ENCODE assay signal across 1 cellular context in the genomic region with DNA sequence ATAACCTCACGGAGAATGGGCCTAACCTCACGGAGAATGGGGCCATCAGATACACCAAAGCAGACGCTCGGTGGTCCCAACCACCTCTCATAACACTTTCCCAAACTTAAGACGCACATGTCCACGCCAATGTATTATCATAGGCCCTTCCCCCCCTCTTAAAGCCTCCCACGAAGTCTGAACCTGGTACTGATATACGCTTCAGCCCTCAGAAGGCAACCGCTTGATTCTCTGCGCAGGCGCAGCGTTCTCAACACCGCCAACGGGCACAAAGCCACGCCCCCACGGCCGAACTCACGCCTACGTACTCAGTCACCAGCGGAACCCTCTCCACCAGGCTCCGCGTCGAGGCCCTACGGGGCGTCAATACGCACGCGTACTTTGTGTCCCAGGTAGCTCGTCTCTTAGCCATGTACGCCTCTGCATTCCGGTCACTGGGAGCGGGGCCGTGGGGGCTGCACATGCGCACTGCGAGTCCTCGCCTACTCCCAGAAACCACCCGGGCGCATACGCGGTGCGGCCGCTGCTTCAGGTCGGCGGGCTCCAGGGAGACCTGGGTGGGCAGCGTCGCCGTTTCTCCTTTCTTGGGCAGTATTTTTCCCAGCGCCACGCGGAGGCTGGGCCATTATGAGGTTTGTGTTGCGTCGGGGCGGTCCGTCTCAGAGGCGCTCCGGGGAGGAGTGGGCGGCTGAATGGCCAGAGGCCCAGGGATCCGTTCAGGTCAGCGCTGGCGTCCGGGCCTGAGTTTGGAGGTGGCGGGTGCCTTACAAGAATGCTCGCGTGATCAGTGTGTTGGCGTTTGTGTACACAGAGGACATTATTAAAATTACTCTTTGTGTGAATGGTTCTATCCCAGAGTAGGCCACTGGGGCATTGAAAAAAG.
A peak's percentile ranks its signal among the peaks of the same experiment; 100 is the strongest.
TF ChIP-seq lines count a peak whose summit lies in the region.

No MANE protein-coding gene starts in this region.

TF ChIP-seq in HEK293, 187 proteins besides CTCF, POLR2A, EP300 and RAD21 (continued from another document and continues in another):
- TF ChIP-seq, protein P1, sequence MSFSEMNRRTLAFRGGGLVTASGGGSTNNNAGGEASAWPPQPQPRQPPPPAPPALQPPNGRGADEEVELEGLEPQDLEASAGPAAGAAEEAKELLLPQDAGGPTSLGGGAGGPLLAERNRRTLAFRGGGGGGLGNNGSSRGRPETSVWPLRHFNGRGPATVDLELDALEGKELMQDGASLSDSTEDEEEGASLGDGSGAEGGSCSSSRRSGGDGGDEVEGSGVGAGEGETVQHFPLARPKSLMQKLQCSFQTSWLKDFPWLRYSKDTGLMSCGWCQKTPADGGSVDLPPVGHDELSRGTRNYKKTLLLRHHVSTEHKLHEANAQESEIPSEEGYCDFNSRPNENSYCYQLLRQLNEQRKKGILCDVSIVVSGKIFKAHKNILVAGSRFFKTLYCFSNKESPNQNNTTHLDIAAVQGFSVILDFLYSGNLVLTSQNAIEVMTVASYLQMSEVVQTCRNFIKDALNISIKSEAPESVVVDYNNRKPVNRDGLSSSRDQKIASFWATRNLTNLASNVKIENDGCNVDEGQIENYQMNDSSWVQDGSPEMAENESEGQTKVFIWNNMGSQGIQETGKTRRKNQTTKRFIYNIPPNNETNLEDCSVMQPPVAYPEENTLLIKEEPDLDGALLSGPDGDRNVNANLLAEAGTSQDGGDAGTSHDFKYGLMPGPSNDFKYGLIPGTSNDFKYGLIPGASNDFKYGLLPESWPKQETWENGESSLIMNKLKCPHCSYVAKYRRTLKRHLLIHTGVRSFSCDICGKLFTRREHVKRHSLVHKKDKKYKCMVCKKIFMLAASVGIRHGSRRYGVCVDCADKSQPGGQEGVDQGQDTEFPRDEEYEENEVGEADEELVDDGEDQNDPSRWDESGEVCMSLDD (tag by site-specific recombination; IDR thresholded peaks at IDR 0.05), result peak; percentile 15; the same call in 1 of the 2 replicates
- TF ChIP-seq ZNF664 (tag by site-specific recombination; IDR thresholded peaks at IDR 0.05), result no peak
- TF ChIP-seq, protein P2, sequence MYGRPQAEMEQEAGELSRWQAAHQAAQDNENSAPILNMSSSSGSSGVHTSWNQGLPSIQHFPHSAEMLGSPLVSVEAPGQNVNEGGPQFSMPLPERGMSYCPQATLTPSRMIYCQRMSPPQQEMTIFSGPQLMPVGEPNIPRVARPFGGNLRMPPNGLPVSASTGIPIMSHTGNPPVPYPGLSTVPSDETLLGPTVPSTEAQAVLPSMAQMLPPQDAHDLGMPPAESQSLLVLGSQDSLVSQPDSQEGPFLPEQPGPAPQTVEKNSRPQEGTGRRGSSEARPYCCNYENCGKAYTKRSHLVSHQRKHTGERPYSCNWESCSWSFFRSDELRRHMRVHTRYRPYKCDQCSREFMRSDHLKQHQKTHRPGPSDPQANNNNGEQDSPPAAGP (tag by site-specific recombination; IDR thresholded peaks at IDR 0.05), result no peak
- no peak for TF ChIP-seq ZNF248 (tag by site-specific recombination; IDR thresholded peaks at IDR 0.05)
- TF ChIP-seq, protein P3, sequence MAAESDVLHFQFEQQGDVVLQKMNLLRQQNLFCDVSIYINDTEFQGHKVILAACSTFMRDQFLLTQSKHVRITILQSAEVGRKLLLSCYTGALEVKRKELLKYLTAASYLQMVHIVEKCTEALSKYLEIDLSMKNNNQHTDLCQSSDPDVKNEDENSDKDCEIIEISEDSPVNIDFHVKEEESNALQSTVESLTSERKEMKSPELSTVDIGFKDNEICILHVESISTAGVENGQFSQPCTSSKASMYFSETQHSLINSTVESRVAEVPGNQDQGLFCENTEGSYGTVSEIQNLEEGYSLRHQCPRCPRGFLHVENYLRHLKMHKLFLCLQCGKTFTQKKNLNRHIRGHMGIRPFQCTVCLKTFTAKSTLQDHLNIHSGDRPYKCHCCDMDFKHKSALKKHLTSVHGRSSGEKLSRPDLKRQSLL (tag by site-specific recombination; IDR thresholded peaks at IDR 0.05), result 0 out of 2 replicates have a peak, but pooled peaks have one; percentile 7
- TF ChIP-seq ZSCAN16 (tag by site-specific recombination; IDR thresholded peaks at IDR 0.05), result no peak
- no peak for TF ChIP-seq ZNF426 (tag by site-specific recombination; IDR thresholded peaks at IDR 0.05)
- no peak for TF ChIP-seq ZNF521 (tag by site-specific recombination; IDR thresholded peaks at IDR 0.05)
- TF ChIP-seq, protein P4, sequence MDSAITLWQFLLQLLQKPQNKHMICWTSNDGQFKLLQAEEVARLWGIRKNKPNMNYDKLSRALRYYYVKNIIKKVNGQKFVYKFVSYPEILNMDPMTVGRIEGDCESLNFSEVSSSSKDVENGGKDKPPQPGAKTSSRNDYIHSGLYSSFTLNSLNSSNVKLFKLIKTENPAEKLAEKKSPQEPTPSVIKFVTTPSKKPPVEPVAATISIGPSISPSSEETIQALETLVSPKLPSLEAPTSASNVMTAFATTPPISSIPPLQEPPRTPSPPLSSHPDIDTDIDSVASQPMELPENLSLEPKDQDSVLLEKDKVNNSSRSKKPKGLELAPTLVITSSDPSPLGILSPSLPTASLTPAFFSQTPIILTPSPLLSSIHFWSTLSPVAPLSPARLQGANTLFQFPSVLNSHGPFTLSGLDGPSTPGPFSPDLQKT (IDR thresholded peaks at IDR 0.05; ENCODE audit: borderline replicate concordance, low read depth, low read length), result no peak
- no peak for TF ChIP-seq ZBTB1 (tag by site-specific recombination; IDR thresholded peaks at IDR 0.05)
- TF ChIP-seq, protein P5, sequence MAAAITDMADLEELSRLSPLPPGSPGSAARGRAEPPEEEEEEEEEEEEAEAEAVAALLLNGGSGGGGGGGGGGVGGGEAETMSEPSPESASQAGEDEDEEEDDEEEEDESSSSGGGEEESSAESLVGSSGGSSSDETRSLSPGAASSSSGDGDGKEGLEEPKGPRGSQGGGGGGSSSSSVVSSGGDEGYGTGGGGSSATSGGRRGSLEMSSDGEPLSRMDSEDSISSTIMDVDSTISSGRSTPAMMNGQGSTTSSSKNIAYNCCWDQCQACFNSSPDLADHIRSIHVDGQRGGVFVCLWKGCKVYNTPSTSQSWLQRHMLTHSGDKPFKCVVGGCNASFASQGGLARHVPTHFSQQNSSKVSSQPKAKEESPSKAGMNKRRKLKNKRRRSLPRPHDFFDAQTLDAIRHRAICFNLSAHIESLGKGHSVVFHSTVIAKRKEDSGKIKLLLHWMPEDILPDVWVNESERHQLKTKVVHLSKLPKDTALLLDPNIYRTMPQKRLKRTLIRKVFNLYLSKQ (tag by site-specific recombination; IDR thresholded peaks at IDR 0.05; ENCODE audit: borderline replicate concordance), result no peak
- TF ChIP-seq ZNF223 (tag by site-specific recombination; IDR thresholded peaks at IDR 0.05), result no peak
- TF ChIP-seq, protein P6, sequence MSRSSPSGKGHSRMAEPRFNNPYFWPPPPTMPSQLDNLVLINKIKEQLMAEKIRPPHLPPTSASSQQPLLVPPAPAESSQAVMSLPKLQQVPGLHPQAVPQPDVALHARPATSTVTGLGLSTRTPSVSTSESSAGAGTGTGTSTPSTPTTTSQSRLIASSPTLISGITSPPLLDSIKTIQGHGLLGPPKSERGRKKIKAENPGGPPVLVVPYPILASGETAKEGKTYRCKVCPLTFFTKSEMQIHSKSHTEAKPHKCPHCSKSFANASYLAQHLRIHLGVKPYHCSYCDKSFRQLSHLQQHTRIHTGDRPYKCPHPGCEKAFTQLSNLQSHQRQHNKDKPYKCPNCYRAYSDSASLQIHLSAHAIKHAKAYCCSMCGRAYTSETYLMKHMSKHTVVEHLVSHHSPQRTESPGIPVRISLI (tag by site-specific recombination; IDR thresholded peaks at IDR 0.05), result no peak
- TF ChIP-seq ZNF239 (tag by site-specific recombination; IDR thresholded peaks at IDR 0.05), result no peak
- peak; percentile 92 for TF ChIP-seq ZFHX2 (tag by site-specific recombination; conservative IDR thresholded peaks at IDR 0.05)
- no peak for TF ChIP-seq ZIC2 (tag by site-specific recombination; IDR thresholded peaks at IDR 0.05)
- TF ChIP-seq, protein P7, sequence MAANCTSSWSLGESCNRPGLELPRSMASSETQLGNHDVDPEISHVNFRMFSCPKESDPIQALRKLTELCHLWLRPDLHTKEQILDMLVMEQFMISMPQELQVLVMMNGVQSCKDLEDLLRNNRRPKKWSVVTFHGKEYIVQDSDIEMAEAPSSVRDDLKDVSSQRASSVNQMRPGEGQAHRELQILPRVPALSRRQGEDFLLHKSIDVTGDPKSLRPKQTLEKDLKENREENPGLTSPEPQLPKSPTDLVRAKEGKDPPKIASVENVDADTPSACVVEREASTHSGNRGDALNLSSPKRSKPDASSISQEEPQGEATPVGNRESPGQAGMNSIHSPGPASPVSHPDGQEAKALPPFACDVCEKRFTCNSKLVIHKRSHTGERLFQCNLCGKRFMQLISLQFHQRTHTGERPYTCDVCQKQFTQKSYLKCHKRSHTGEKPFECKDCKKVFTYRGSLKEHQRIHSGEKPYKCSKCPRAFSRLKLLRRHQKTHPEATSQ (tag by site-specific recombination; IDR thresholded peaks at IDR 0.05), result no peak
- TF ChIP-seq ZNF311 (tag by site-specific recombination; IDR thresholded peaks at IDR 0.05; ENCODE audit: borderline replicate concordance), result no peak
- TF ChIP-seq ZNF76 (tag by site-specific recombination; IDR thresholded peaks at IDR 0.05; ENCODE audit: borderline replicate concordance, low read depth), result peak; percentile 81
- peak; percentile 59 for TF ChIP-seq SP2 (tag by site-specific recombination; IDR thresholded peaks at IDR 0.05)
- no peak for TF ChIP-seq ZNF549 (tag by site-specific recombination; IDR thresholded peaks at IDR 0.05)
- TF ChIP-seq ZNF133 (tag by site-specific recombination; IDR thresholded peaks at IDR 0.05), result no peak
- TF ChIP-seq ZNF174 (tag by site-specific recombination; IDR thresholded peaks at IDR 0.05), result no peak
- TF ChIP-seq ZNF623 (tag by site-specific recombination; IDR thresholded peaks at IDR 0.05), result no peak
- no peak for TF ChIP-seq ZNF544 (tag by site-specific recombination; IDR thresholded peaks at IDR 0.05)
- TF ChIP-seq ZNF423 (tag by site-specific recombination; IDR thresholded peaks at IDR 0.05), result no peak
- no peak for TF ChIP-seq ZNF610 (tag by site-specific recombination; IDR thresholded peaks at IDR 0.05; ENCODE audit: borderline replicate concordance)
- TF ChIP-seq ZNF529 (tag by site-specific recombination; IDR thresholded peaks at IDR 0.05; ENCODE audit: insufficient replicate concordance), result no peak
- no peak for TF ChIP-seq ZNF112 (tag by site-specific recombination; IDR thresholded peaks at IDR 0.05)
- TF ChIP-seq ZNF169 (tag by site-specific recombination; IDR thresholded peaks at IDR 0.05), result no peak
- no peak for TF ChIP-seq ZNF600 (tag by site-specific recombination; IDR thresholded peaks at IDR 0.05)
- TF ChIP-seq TRIM28 (IDR thresholded peaks at IDR 0.05; ENCODE audit: borderline replicate concordance, low read length), result no peak
- no peak for TF ChIP-seq ZNF292 (tag by site-specific recombination; IDR thresholded peaks at IDR 0.05; ENCODE audit: borderline replicate concordance, low read depth)
- peak; percentile 71 for TF ChIP-seq ZBTB8A (tag by site-specific recombination; IDR thresholded peaks at IDR 0.05)
- TF ChIP-seq ZNF335 (tag by site-specific recombination; conservative IDR thresholded peaks at IDR 0.05), result peak; percentile 73
- TF ChIP-seq GFI1B (tag by site-specific recombination; IDR thresholded peaks at IDR 0.05), result no peak
- TF ChIP-seq ZNF555 (tag by site-specific recombination; conservative IDR thresholded peaks at IDR 0.05), result no peak
- TF ChIP-seq, protein P8, sequence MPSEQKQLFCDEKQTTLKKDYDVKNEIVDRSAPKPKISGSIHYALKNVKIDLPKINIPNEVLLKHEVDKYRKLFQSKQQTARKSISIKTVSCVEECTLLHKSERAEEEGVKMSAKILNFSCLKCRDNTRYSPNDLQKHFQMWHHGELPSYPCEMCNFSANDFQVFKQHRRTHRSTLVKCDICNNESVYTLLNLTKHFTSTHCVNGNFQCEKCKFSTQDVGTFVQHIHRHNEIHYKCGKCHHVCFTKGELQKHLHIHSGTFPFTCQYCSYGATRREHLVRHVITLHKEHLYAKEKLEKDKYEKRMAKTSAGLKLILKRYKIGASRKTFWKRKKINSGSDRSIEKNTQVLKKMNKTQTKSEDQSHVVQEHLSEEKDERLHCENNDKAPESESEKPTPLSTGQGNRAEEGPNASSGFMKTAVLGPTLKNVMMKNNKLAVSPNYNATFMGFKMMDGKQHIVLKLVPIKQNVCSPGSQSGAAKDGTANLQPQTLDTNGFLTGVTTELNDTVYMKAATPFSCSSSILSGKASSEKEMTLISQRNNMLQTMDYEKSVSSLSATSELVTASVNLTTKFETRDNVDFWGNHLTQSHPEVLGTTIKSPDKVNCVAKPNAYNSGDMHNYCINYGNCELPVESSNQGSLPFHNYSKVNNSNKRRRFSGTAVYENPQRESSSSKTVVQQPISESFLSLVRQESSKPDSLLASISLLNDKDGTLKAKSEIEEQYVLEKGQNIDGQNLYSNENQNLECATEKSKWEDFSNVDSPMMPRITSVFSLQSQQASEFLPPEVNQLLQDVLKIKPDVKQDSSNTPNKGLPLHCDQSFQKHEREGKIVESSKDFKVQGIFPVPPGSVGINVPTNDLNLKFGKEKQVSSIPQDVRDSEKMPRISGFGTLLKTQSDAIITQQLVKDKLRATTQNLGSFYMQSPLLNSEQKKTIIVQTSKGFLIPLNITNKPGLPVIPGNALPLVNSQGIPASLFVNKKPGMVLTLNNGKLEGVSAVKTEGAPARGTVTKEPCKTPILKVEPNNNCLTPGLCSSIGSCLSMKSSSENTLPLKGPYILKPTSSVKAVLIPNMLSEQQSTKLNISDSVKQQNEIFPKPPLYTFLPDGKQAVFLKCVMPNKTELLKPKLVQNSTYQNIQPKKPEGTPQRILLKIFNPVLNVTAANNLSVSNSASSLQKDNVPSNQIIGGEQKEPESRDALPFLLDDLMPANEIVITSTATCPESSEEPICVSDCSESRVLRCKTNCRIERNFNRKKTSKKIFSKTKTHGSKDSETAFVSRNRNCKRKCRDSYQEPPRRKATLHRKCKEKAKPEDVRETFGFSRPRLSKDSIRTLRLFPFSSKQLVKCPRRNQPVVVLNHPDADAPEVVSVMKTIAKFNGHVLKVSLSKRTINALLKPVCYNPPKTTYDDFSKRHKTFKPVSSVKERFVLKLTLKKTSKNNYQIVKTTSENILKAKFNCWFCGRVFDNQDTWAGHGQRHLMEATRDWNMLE (tag by site-specific recombination; conservative IDR thresholded peaks at IDR 0.05; ENCODE audit: low read depth), result peak; percentile 24; the same call in 1 of the 2 replicates
- TF ChIP-seq YY2 (tag by site-specific recombination; IDR thresholded peaks at IDR 0.05), result no peak
- no peak for TF ChIP-seq MYNN (tag by site-specific recombination; IDR thresholded peaks at IDR 0.05; ENCODE audit: borderline replicate concordance)
